Comparison of ENCODE assay signal across 10 cellular contexts in genomic region chr11:117876049-117876340, GRCh38. TPM values are rescaled to one million over a fixed set of nuclear protein-coding genes. Genes with fewer than 3 reads are reported as not detected.
DNase-seq lines count a peak whose midpoint lies in the region; ATAC-seq and TF ChIP-seq lines count a peak whose summit lies in the region.
"Had no signal": no experiment of that assay in that cellular context is flagged by ENCODE, and none has a peak within 500 bp of the region (broad histone marks: within the 10 kb centered on the region; RNA-seq: fewer than 3 reads in every experiment).

No MANE protein-coding gene starts in this region.

- peak overlapping the region; percentile 71 for H2AFZ ChIP-seq in hepatocyte

- H3K27me3 ChIP-seq in HAP-1 (ENCODE audit: low read depth) = no peaks in the 10 kb centered on the region
- H3K27me3 ChIP-seq in hepatocyte = peaks cover 47% of the 10 kb centered on the region
- peaks cover 14 to 33% (median 27%) of the 10 kb centered on the region in 3 donors for H3K27me3 ChIP-seq in gastrocnemius medialis

- 7% methylated on average over 10 of the region's 10 CpGs for WGBS in hepatocyte (ENCODE audit: low lambda C conversion rate, missing lambda C conversion rate)

- no peak for ATAC-seq in WTC11
- no peak for ATAC-seq in gastrocnemius medialis
- ATAC-seq in GM21390 (IDR thresholded peaks at IDR 0.05; ENCODE audit: unreplicated experiment) = no peak

- POLR2A ChIA-PET in WTC11 (lab: Charles Lee) = interaction anchor here (0.6 to 1.6 kb wide), 2 partner anchors 16 to 110 kb away, joined by 3 to 6 read pairs; no protein-coding TSS in a partner anchor

- H3K27me3 Mint-ChIP-seq in WTC11 (ENCODE audit: low read depth) = peaks cover 84% of the 10 kb centered on the region

- no peak for TF ChIP-seq POLR2A in gastrocnemius medialis (IDR thresholded peaks at IDR 0.05)

- DNase-seq in HAP-1 (ENCODE audit: low spot score in 2 of 2) (no peak), WTC11 (ENCODE audit: low spot score) (no peak), hepatocyte (ENCODE audit: low spot score) (no peak), gastrocnemius medialis (no peak), SK-N-DZ (ENCODE audit: low spot score) (no peak), retina (no peak), LoVo (ENCODE audit: low spot score) (no peak)

- no peaks in the 10 kb centered on the region for H3K36me3 ChIP-seq in HAP-1 (replicated peaks)
- no peaks in the 10 kb centered on the region for H3K36me3 ChIP-seq in hepatocyte (replicated peaks; ENCODE audit: insufficient read depth, low read depth)
- H3K36me3 ChIP-seq in gastrocnemius medialis = no peaks in the 10 kb centered on the region

- CTCF ChIA-PET in WTC11 (lab: Charles Lee) = interaction anchor here (0.5 to 4.5 kb wide), 10 partner anchors 14 to 71 kb away, joined by 3 to 25 read pairs (median 6); no protein-coding TSS in a partner anchor

- no peaks in the 10 kb centered on the region for H3K79me2 ChIP-seq in hepatocyte

- H3K4me3 ChIP-seq in HAP-1 = peak overlapping the region; percentile 91
- peak overlapping the region; percentile 28 for H3K4me3 ChIP-seq in hepatocyte
- H3K4me3 ChIP-seq in gastrocnemius medialis = peak overlapping the region; percentile 57 to 77 (median 64)

- peaks cover 18% of the 10 kb centered on the region for H3K4me1 ChIP-seq in HAP-1
- peaks cover 15% of the 10 kb centered on the region for H3K4me1 ChIP-seq in hepatocyte (ENCODE audit: insufficient read depth)
- H3K4me1 ChIP-seq in gastrocnemius medialis = peaks cover 11 to 27% of the 10 kb centered on the region in 2 donors

- intact Hi-C loops in gastrocnemius medialis (cut with DNase I; ENCODE audit: low total_unique reads) = no loop called here

- no peaks in the 10 kb centered on the region for H3K9me3 ChIP-seq in HAP-1
- no peaks in the 10 kb centered on the region for H3K9me3 ChIP-seq in hepatocyte (ENCODE audit: low read depth)
- no peaks in the 10 kb centered on the region for H3K9me3 ChIP-seq in gastrocnemius medialis

- H3K27ac Mint-ChIP-seq in WTC11 = no peak overlapping the region

- peak overlapping the region; percentile 84 for H3K4me2 ChIP-seq in hepatocyte

- H3K4me1 Mint-ChIP-seq in WTC11 = peaks cover 37% of the 10 kb centered on the region

- peak overlapping the region; percentile 95 for H3K4me3 Mint-ChIP-seq in WTC11

- H4K20me1 ChIP-seq in hepatocyte (ENCODE audit: insufficient read depth, poor library complexity, severe bottlenecking) = no peaks in the 10 kb centered on the region

- no peaks in the 10 kb centered on the region for H3K9me2 ChIP-seq in hepatocyte (replicated peaks; ENCODE audit: insufficient read depth)

- TF ChIP-seq CTCF in WTC11 (IDR thresholded peaks at IDR 0.05) = no peak
- TF ChIP-seq CTCF in hepatocyte (IDR thresholded peaks at IDR 0.05; ENCODE audit: poor library complexity) = no peak
- TF ChIP-seq CTCF in gastrocnemius medialis (IDR thresholded peaks at IDR 0.05 in 4 of 5, conservative IDR thresholded peaks at IDR 0.05 in 1 of 5) = no peak

- H3K27ac ChIP-seq in hepatocyte (peak overlapping the region; percentile 33), gastrocnemius medialis (peak overlapping the region; percentile 59 to 75 (median 70))

- in situ Hi-C loops in HAP-1 (cut with MboI; ENCODE audit: low sequenced_read_pairs) = no loop called here
- in situ Hi-C loops in gastrocnemius medialis (cut with MboI; ENCODE audit: low sequenced_read_pairs in 4 of 4) = no loop called here

- no peaks in the 10 kb centered on the region for H3K36me3 Mint-ChIP-seq in WTC11

- H3K9me3 Mint-ChIP-seq in WTC11 = no peaks in the 10 kb centered on the region

TF ChIP-seq in WTC11, 78 proteins besides CTCF, POLR2A, EP300 and RAD21 (continues in another document):
- no peak for TF ChIP-seq ZBTB43 (CRISPR knock-in tag; IDR thresholded peaks at IDR 0.05)
- no peak for TF ChIP-seq HMGXB4 (CRISPR knock-in tag; IDR thresholded peaks at IDR 0.05)
- no peak for TF ChIP-seq MXD4 (CRISPR knock-in tag; IDR thresholded peaks at IDR 0.05; ENCODE audit: borderline replicate concordance)
- no peak for TF ChIP-seq HMGA2 (CRISPR knock-in tag; IDR thresholded peaks at IDR 0.05)
- no peak for TF ChIP-seq MYBL2 (CRISPR knock-in tag; IDR thresholded peaks at IDR 0.05)
- no peak for TF ChIP-seq CDX4 (CRISPR knock-in tag; IDR thresholded peaks at IDR 0.05; ENCODE audit: borderline replicate concordance)
- TF ChIP-seq ETV6 (CRISPR knock-in tag; IDR thresholded peaks at IDR 0.05) = no peak
- TF ChIP-seq, protein P1, sequence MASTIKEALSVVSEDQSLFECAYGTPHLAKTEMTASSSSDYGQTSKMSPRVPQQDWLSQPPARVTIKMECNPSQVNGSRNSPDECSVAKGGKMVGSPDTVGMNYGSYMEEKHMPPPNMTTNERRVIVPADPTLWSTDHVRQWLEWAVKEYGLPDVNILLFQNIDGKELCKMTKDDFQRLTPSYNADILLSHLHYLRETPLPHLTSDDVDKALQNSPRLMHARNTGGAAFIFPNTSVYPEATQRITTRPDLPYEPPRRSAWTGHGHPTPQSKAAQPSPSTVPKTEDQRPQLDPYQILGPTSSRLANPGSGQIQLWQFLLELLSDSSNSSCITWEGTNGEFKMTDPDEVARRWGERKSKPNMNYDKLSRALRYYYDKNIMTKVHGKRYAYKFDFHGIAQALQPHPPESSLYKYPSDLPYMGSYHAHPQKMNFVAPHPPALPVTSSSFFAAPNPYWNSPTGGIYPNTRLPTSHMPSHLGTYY (CRISPR knock-in tag; IDR thresholded peaks at IDR 0.05) = no peak
- TF ChIP-seq PRRX2 (CRISPR knock-in tag; IDR thresholded peaks at IDR 0.05) = no peak
- TF ChIP-seq RELA (CRISPR knock-in tag; IDR thresholded peaks at IDR 0.05; ENCODE audit: borderline replicate concordance) = no peak
- no peak for TF ChIP-seq NFYB (CRISPR knock-in tag; conservative IDR thresholded peaks at IDR 0.05; ENCODE audit: low read depth)
- TF ChIP-seq ZNF425 (CRISPR knock-in tag; conservative IDR thresholded peaks at IDR 0.05) = no peak

RNA-seq across cellular contexts. Expression of gene FXYD6, which starts 0.5 kb away (rescaled TPM):
- total RNA-seq in WTC11 (2021) = 26.2 to 31.6 TPM (median 30.1 TPM) in 3 replicates
- total RNA-seq in hepatocyte = 19.5 and 28.3 TPM in 2 replicates
- 56.9 and 68.2 TPM in 2 replicates for polyA plus RNA-seq in hepatocyte
- total RNA-seq in gastrocnemius medialis = 10 to 100 TPM in 1 of 4 donors, 1 to 10 TPM in 3; 2.9 to 17.7 (median 5.4) TPM
- 123 and 162 TPM in 2 replicates for polyA plus RNA-seq in SK-N-DZ (2014; cell fraction: cytosol; rRNA removed)
- polyA plus RNA-seq in SK-N-DZ (2014; cell fraction: nucleus; rRNA removed) = 106 and 158 TPM in 2 replicates
- total RNA-seq: T-helper 2 cell treated with Interferon-gamma antibody and Interleukin-4, amounts not matched to agents 100 ng/mL and 5 ng/mL, for 36 hours had no signal

RNA-seq across cellular contexts. Expression of gene FXYD2, which starts 51.5 kb away (rescaled TPM):
- 1.4 to 2.1 TPM (median 1.6 TPM) in 3 replicates for total RNA-seq in WTC11 (2021)
- 72.7 and 100 TPM in 2 replicates for total RNA-seq in hepatocyte
- polyA plus RNA-seq in hepatocyte = 93.8 and 97.7 TPM in 2 replicates
- total RNA-seq in gastrocnemius medialis = under 1 TPM in 1 of 4 donors, not detected in 3; 0.87 TPM
- not detected in 2 replicates for polyA plus RNA-seq in SK-N-DZ (2014; cell fraction: cytosol; rRNA removed)
- not detected in 2 replicates for polyA plus RNA-seq in SK-N-DZ (2014; cell fraction: nucleus; rRNA removed)
- total RNA-seq: HT1080 had no signal

RNA-seq across cellular contexts. Expression of gene TMPRSS13, which starts 53.2 kb away (rescaled TPM):
- total RNA-seq in WTC11 (2021) (0.62 to 1.1 TPM (median 0.63 TPM) in 3 replicates), hepatocyte (1.0 and 1.3 TPM in 2 replicates), gastrocnemius medialis (not detected)
- 1.1 and 1.9 TPM in 2 replicates for polyA plus RNA-seq in hepatocyte
- not detected in 2 replicates for polyA plus RNA-seq in SK-N-DZ (2014; cell fraction: cytosol; rRNA removed)
- not detected in 2 replicates for polyA plus RNA-seq in SK-N-DZ (2014; cell fraction: nucleus; rRNA removed)
- total RNA-seq: HT1080 had no signal

Comparison
In these comparisons a context has a peak if more than half of its experiments do, and no peak if none do; other contexts are left out.
1. H3K4me3 ChIP-seq: peak in every context shown above with its lines; median percentile 91 in HAP-1; 64 in gastrocnemius medialis; 28 in hepatocyte.
2. RNA of gene FXYD2, which starts 51.5 kb away (total RNA-seq): 72.7 to 100 TPM in hepatocyte; 1.4 to 2.1 TPM in WTC11 and 0.87 TPM in gastrocnemius medialis; every median in the first group is over 10 times any median in the second.